In the genomic region with DNA sequence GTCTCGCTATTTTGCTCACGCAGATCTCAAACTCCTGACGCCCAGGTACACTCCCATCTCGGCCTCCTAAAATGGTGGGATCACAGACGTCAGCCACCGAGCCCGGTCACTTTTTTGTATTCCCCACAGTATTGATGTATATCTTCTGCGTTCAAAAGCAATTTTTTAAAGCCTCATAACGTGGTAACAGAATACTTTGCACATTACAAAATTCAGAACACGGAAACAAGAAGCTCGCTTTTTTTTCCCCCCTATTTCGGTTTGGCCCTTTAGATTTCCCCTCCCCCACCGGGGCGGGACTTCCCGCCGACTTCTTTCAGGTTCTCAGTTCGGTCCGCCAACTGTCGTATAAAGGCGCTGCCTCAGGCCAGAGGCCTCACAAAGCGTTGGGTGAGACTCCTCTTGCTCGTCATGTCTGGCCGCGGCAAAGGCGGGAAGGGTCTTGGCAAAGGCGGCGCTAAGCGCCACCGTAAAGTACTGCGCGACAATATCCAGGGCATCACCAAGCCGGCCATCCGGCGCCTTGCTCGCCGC, we compare ENCODE assay signal across 8 cellular contexts.
DNase-seq lines count a peak whose midpoint lies in the region; ATAC-seq and TF ChIP-seq lines count a peak whose summit lies in the region.
"Not testable (repeated sequence)": the region's sequence is repeated elsewhere in the genome, so short reads cannot be mapped to it uniquely, and the experiment has no call there.

No MANE protein-coding gene starts in this region.

- TF ChIP-seq CTCF in astrocyte of the cerebellum (IDR thresholded peaks at IDR 0.05; ENCODE audit: low read depth, low read length, missing control alignments) = not testable (repeated sequence)

- not testable (repeated sequence) for H3K36me3 ChIP-seq in ACC112 (ENCODE audit: insufficient read depth, low read length)

- H3K4me3 Mint-ChIP-seq in T-helper 2 cell treated with Interferon-gamma antibody and Interleukin-4, amounts not matched to agents 5 μg/mL and 100 μg/mL, for 36 hours = peak overlapping the region; percentile 93

- H3K27me3 ChIP-seq in ACC112 (ENCODE audit: insufficient read depth, low read length); right cardiac atrium (ENCODE audit: control insufficient read depth, insufficient read depth): not testable (repeated sequence)

- H2AFZ ChIP-seq in ACC112 (ENCODE audit: low read length, unreplicated experiment) = peak overlapping the region; percentile 47

- peak overlapping the region; percentile 97 for H3K27ac Mint-ChIP-seq in T-helper 2 cell treated with Interferon-gamma antibody and Interleukin-4, amounts not matched to agents 5 μg/mL and 100 μg/mL, for 36 hours

- ATAC-seq in GM18907 (IDR thresholded peaks at IDR 0.05; ENCODE audit: unreplicated experiment) (peak; percentile 69), HG03060 (IDR thresholded peaks at IDR 0.05; ENCODE audit: low read depth, unreplicated experiment) (peak; percentile 53), right cardiac atrium (peak; percentile 94 to 95)

- not testable (repeated sequence) for H3K9me3 ChIP-seq in right cardiac atrium (ENCODE audit: control insufficient read depth, low read length)

- peaks cover 37% of the 10 kb centered on the region for H3K4me1 Mint-ChIP-seq in T-helper 2 cell treated with Interferon-gamma antibody and Interleukin-4, amounts not matched to agents 5 μg/mL and 100 μg/mL, for 36 hours (ENCODE audit: low read depth)

- intact Hi-C loops in right cardiac atrium (cut with DNase I) = not testable (repeated sequence)

- peak overlapping the region; percentile 61 for H3K27ac ChIP-seq in ACC112 (ENCODE audit: low read depth, low read length)
- H3K27ac ChIP-seq in right cardiac atrium (ENCODE audit: low read length) = peak overlapping the region; percentile 85

- H3K27me3 Mint-ChIP-seq in T-helper 2 cell treated with Interferon-gamma antibody and Interleukin-4, amounts not matched to agents 5 μg/mL and 100 μg/mL, for 36 hours (ENCODE audit: low read depth) = not testable (repeated sequence)

- DNase-seq in NCI-H1930 (lab: John Stamatoyannopoulos, UW) = peak; percentile 51 to 53
- DNase-seq in T-helper 2 cell treated with Interferon-gamma antibody and Interleukin-4, amounts not matched to agents 5 μg/mL and 100 μg/mL, for 36 hours (ENCODE audit: low spot score) = peak; percentile 82
- DNase-seq in astrocyte of the cerebellum (ENCODE audit: low read depth) = not testable (repeated sequence)
- peak in 2 of 3 donors; percentile 70 to 86 for DNase-seq in right cardiac atrium
- DNase-seq in putamen (ENCODE audit: low spot score) = peak; percentile 15

- in situ Hi-C loops in astrocyte of the cerebellum (cut with HindIII; ENCODE audit: low sequenced_read_pairs) = loop anchor here (5.0 kb wide), 2 partner anchors 44 to 69 kb away; a partner anchor contains a TSS

- H3K4me3 ChIP-seq in ACC112 (ENCODE audit: low read depth, low read length) = peak overlapping the region; percentile 57
- peak overlapping the region; percentile 69 for H3K4me3 ChIP-seq in astrocyte of the cerebellum (ENCODE audit: low read depth, low read length)
- H3K4me3 ChIP-seq in right cardiac atrium (ENCODE audit: low read length) = peak overlapping the region; percentile 69

- not testable (repeated sequence) for H3K9me3 Mint-ChIP-seq in T-helper 2 cell treated with Interferon-gamma antibody and Interleukin-4, amounts not matched to agents 5 μg/mL and 100 μg/mL, for 36 hours

- H3K4me1 ChIP-seq in ACC112 (ENCODE audit: control insufficient read depth, insufficient read depth, low read length, unreplicated experiment); right cardiac atrium (ENCODE audit: control insufficient read depth, insufficient read depth, low read length): not testable (repeated sequence)

- H3K36me3 Mint-ChIP-seq in T-helper 2 cell treated with Interferon-gamma antibody and Interleukin-4, amounts not matched to agents 5 μg/mL and 100 μg/mL, for 36 hours (ENCODE audit: low read depth) = peaks cover 12% of the 10 kb centered on the region

- WGBS in right cardiac atrium = 1% methylated on average over 27 of the region's 36 CpGs

- not testable (repeated sequence) for H3K79me2 ChIP-seq in ACC112 (ENCODE audit: control insufficient read depth, insufficient read depth, low read length, unreplicated experiment)
